ENCODE assay signal across 1 cellular context in the genomic region with DNA sequence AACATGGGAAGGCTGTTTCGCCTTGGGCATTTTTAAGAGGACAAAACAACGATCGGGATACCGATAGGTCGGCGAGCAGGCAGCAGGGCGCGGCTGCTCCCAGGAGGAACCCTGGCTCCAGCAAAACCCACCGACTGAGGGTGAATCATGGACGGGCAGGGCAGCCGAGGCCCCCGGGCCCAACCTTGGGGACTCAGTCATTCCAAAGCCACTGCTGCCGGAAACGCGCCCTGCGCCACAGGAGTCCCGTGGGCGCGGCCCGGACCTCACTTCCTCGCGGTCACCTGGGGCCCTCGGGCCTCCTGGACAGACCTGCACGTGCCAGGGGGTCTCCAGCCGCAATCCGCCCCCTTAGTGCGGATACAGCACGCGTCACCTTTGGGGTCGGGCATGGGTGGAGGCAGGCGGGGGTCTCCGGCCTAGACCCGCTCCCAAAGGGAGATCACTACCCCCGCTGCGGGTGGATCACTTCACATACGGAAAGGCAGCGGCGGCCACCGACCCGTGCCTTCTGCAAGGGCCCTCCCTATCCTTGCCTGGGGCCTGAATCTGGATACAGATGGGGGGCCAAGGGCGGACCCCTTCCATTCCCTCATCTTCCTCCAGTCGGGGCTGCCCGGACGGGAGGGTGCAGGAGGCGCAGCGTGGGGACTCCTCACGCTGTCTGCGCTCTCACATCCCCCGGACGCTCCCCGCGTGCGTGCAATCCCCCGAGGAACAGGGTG.
TF ChIP-seq lines count a peak whose summit lies in the region.

No MANE protein-coding gene starts in this region.

TF ChIP-seq in HepG2, 621 proteins besides CTCF, POLR2A, EP300 and RAD21 (continued from another document and continues in another):
- TF ChIP-seq, protein P1, sequence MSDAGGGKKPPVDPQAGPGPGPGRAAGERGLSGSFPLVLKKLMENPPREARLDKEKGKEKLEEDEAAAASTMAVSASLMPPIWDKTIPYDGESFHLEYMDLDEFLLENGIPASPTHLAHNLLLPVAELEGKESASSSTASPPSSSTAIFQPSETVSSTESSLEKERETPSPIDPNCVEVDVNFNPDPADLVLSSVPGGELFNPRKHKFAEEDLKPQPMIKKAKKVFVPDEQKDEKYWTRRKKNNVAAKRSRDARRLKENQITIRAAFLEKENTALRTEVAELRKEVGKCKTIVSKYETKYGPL (CRISPR knock-in tag; IDR thresholded peaks at IDR 0.05), result no peak
- TF ChIP-seq ZNF329 (CRISPR knock-in tag; IDR thresholded peaks at IDR 0.05; ENCODE audit: low read depth), result no peak
- TF ChIP-seq TBP (CRISPR knock-in tag; IDR thresholded peaks at IDR 0.05), result no peak
- no peak for TF ChIP-seq HOXA7 (CRISPR knock-in tag; IDR thresholded peaks at IDR 0.05)
- TF ChIP-seq ZNF441 (CRISPR knock-in tag; IDR thresholded peaks at IDR 0.05; ENCODE audit: borderline replicate concordance), result no peak
- TF ChIP-seq ZNF883 (CRISPR knock-in tag; IDR thresholded peaks at IDR 0.05; ENCODE audit: not compliant biosample characterization), result peak; percentile 20
- TF ChIP-seq, protein P2, sequence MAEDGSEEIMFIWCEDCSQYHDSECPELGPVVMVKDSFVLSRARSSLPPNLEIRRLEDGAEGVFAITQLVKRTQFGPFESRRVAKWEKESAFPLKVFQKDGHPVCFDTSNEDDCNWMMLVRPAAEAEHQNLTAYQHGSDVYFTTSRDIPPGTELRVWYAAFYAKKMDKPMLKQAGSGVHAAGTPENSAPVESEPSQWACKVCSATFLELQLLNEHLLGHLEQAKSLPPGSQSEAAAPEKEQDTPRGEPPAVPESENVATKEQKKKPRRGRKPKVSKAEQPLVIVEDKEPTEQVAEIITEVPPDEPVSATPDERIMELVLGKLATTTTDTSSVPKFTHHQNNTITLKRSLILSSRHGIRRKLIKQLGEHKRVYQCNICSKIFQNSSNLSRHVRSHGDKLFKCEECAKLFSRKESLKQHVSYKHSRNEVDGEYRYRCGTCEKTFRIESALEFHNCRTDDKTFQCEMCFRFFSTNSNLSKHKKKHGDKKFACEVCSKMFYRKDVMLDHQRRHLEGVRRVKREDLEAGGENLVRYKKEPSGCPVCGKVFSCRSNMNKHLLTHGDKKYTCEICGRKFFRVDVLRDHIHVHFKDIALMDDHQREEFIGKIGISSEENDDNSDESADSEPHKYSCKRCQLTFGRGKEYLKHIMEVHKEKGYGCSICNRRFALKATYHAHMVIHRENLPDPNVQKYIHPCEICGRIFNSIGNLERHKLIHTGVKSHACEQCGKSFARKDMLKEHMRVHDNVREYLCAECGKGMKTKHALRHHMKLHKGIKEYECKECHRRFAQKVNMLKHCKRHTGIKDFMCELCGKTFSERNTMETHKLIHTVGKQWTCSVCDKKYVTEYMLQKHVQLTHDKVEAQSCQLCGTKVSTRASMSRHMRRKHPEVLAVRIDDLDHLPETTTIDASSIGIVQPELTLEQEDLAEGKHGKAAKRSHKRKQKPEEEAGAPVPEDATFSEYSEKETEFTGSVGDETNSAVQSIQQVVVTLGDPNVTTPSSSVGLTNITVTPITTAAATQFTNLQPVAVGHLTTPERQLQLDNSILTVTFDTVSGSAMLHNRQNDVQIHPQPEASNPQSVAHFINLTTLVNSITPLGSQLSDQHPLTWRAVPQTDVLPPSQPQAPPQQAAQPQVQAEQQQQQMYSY (CRISPR knock-in tag; IDR thresholded peaks at IDR 0.05), result no peak
- TF ChIP-seq ISL2 (CRISPR knock-in tag; IDR thresholded peaks at IDR 0.05), result no peak; the same call in 1 of the 2 replicates
- TF ChIP-seq, protein P3, sequence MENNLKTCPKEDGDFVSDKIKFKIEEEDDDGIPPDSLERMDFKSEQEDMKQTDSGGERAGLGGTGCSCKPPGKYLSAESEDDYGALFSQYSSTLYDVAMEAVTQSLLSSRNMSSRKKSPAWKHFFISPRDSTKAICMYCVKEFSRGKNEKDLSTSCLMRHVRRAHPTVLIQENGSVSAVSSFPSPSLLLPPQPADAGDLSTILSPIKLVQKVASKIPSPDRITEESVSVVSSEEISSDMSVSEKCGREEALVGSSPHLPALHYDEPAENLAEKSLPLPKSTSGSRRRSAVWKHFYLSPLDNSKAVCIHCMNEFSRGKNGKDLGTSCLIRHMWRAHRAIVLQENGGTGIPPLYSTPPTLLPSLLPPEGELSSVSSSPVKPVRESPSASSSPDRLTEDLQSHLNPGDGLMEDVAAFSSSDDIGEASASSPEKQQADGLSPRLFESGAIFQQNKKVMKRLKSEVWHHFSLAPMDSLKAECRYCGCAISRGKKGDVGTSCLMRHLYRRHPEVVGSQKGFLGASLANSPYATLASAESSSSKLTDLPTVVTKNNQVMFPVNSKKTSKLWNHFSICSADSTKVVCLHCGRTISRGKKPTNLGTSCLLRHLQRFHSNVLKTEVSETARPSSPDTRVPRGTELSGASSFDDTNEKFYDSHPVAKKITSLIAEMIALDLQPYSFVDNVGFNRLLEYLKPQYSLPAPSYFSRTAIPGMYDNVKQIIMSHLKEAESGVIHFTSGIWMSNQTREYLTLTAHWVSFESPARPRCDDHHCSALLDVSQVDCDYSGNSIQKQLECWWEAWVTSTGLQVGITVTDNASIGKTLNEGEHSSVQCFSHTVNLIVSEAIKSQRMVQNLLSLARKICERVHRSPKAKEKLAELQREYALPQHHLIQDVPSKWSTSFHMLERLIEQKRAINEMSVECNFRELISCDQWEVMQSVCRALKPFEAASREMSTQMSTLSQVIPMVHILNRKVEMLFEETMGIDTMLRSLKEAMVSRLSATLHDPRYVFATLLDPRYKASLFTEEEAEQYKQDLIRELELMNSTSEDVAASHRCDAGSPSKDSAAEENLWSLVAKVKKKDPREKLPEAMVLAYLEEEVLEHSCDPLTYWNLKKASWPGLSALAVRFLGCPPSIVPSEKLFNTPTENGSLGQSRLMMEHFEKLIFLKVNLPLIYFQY (CRISPR knock-in tag; IDR thresholded peaks at IDR 0.05; ENCODE audit: borderline replicate concordance), result no peak
- TF ChIP-seq, protein P4, sequence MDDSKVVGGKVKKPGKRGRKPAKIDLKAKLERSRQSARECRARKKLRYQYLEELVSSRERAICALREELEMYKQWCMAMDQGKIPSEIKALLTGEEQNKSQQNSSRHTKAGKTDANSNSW (CRISPR knock-in tag; IDR thresholded peaks at IDR 0.05; ENCODE audit: borderline replicate concordance), result no peak
- TF ChIP-seq ZNF232 (CRISPR knock-in tag; IDR thresholded peaks at IDR 0.05; ENCODE audit: borderline replicate concordance), result peak; percentile 80; the same call in 1 of the 2 replicates
- no peak for TF ChIP-seq HOXD1 (CRISPR knock-in tag; IDR thresholded peaks at IDR 0.05)
- TF ChIP-seq HNF4G (IDR thresholded peaks at IDR 0.05; ENCODE audit: borderline replicate concordance, low read depth, low read length), result no peak
- no peak for TF ChIP-seq HNF4G (CRISPR knock-in tag; IDR thresholded peaks at IDR 0.05; ENCODE audit: borderline replicate concordance, low read depth)
- TF ChIP-seq RARA (CRISPR knock-in tag; IDR thresholded peaks at IDR 0.05), result no peak
- peak; percentile 70; the same call in 1 of the 2 replicates for TF ChIP-seq ZNF501 (CRISPR knock-in tag; IDR thresholded peaks at IDR 0.05)
- TF ChIP-seq ZNF446 (CRISPR knock-in tag; IDR thresholded peaks at IDR 0.05), result no peak
- TF ChIP-seq EED (CRISPR knock-in tag; IDR thresholded peaks at IDR 0.05), result no peak
- no peak; the same call in 1 of the 2 replicates for TF ChIP-seq KDM4B (CRISPR knock-in tag; IDR thresholded peaks at IDR 0.05)
- TF ChIP-seq, protein P5, sequence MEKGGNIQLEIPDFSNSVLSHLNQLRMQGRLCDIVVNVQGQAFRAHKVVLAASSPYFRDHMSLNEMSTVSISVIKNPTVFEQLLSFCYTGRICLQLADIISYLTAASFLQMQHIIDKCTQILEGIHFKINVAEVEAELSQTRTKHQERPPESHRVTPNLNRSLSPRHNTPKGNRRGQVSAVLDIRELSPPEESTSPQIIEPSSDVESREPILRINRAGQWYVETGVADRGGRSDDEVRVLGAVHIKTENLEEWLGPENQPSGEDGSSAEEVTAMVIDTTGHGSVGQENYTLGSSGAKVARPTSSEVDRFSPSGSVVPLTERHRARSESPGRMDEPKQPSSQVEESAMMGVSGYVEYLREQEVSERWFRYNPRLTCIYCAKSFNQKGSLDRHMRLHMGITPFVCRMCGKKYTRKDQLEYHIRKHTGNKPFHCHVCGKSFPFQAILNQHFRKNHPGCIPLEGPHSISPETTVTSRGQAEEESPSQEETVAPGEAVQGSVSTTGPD (CRISPR knock-in tag; IDR thresholded peaks at IDR 0.05), result 0 out of 2 replicates have a peak, but pooled peaks have one; percentile 22
- no peak for TF ChIP-seq PPARG (CRISPR knock-in tag; conservative IDR thresholded peaks at IDR 0.05)
- TF ChIP-seq ZNF605 (CRISPR knock-in tag; IDR thresholded peaks at IDR 0.05), result no peak
- TF ChIP-seq ZNF12 (CRISPR knock-in tag; IDR thresholded peaks at IDR 0.05), result no peak; the same call in 1 of the 2 replicates
- TF ChIP-seq ZNF878 (CRISPR knock-in tag; IDR thresholded peaks at IDR 0.05), result no peak
- TF ChIP-seq, protein P6, sequence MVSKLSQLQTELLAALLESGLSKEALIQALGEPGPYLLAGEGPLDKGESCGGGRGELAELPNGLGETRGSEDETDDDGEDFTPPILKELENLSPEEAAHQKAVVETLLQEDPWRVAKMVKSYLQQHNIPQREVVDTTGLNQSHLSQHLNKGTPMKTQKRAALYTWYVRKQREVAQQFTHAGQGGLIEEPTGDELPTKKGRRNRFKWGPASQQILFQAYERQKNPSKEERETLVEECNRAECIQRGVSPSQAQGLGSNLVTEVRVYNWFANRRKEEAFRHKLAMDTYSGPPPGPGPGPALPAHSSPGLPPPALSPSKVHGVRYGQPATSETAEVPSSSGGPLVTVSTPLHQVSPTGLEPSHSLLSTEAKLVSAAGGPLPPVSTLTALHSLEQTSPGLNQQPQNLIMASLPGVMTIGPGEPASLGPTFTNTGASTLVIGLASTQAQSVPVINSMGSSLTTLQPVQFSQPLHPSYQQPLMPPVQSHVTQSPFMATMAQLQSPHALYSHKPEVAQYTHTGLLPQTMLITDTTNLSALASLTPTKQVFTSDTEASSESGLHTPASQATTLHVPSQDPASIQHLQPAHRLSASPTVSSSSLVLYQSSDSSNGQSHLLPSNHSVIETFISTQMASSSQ (IDR thresholded peaks at IDR 0.05; ENCODE audit: low read depth), result no peak
- TF ChIP-seq, protein P6 (CRISPR knock-in tag; IDR thresholded peaks at IDR 0.05; ENCODE audit: borderline replicate concordance), result no peak
- no peak for TF ChIP-seq ZSCAN20 (CRISPR knock-in tag; IDR thresholded peaks at IDR 0.05; ENCODE audit: borderline replicate concordance)
- TF ChIP-seq ZNF724P (CRISPR knock-in tag; IDR thresholded peaks at IDR 0.05; ENCODE audit: borderline replicate concordance), result no peak
- TF ChIP-seq PHF21A (CRISPR knock-in tag; IDR thresholded peaks at IDR 0.05), result no peak
- no peak for TF ChIP-seq REL (CRISPR knock-in tag; conservative IDR thresholded peaks at IDR 0.05)
- no peak for TF ChIP-seq MAZ (IDR thresholded peaks at IDR 0.05; ENCODE audit: borderline replicate concordance, low read depth, low read length)
- no peak for TF ChIP-seq MAZ (CRISPR knock-in tag; IDR thresholded peaks at IDR 0.05; ENCODE audit: low read depth)
- TF ChIP-seq ZEB1 (IDR thresholded peaks at IDR 0.05; ENCODE audit: insufficient replicate concordance, low read depth), result no peak
- TF ChIP-seq, protein P7, sequence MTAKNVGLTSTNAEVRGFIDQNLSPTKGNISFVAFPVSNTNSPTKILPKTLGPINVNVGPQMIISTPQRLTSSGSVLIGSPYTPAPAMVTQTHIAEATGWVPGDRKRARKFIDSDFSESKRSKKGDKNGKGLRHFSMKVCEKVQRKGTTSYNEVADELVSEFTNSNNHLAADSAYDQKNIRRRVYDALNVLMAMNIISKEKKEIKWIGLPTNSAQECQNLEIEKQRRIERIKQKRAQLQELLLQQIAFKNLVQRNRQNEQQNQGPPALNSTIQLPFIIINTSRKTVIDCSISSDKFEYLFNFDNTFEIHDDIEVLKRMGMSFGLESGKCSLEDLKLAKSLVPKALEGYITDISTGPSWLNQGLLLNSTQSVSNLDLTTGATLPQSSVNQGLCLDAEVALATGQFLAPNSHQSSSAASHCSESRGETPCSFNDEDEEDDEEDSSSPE (CRISPR knock-in tag; IDR thresholded peaks at IDR 0.05), result no peak
- TF ChIP-seq, protein P8, sequence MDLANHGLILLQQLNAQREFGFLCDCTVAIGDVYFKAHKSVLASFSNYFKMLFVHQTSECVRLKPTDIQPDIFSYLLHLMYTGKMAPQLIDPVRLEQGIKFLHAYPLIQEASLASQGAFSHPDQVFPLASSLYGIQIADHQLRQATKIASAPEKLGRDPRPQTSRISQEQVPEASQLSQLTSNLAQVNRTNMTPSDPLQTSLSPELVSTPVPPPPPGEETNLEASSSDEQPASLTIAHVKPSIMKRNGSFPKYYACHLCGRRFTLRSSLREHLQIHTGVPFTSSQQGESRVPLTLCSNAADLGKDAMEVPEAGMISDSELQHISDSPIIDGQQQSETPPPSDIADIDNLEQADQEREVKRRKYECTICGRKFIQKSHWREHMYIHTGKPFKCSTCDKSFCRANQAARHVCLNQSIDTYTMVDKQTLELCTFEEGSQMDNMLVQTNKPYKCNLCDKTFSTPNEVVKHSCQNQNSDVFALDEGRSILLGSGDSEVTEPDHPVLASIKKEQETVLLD (CRISPR knock-in tag; IDR thresholded peaks at IDR 0.05; ENCODE audit: low read depth), result no peak
- TF ChIP-seq, protein P9, sequence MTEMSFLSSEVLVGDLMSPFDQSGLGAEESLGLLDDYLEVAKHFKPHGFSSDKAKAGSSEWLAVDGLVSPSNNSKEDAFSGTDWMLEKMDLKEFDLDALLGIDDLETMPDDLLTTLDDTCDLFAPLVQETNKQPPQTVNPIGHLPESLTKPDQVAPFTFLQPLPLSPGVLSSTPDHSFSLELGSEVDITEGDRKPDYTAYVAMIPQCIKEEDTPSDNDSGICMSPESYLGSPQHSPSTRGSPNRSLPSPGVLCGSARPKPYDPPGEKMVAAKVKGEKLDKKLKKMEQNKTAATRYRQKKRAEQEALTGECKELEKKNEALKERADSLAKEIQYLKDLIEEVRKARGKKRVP (CRISPR knock-in tag; IDR thresholded peaks at IDR 0.05), result no peak
- TF ChIP-seq ONECUT2 (CRISPR knock-in tag; IDR thresholded peaks at IDR 0.05), result peak; percentile 10; the same call in 1 of the 2 replicates
- TF ChIP-seq ZNF124 (CRISPR knock-in tag; IDR thresholded peaks at IDR 0.05), result 0 out of 2 replicates have a peak, but pooled peaks have one; percentile 13
- TF ChIP-seq FOXJ3 (CRISPR knock-in tag; IDR thresholded peaks at IDR 0.05; ENCODE audit: borderline replicate concordance), result no peak
- no peak for TF ChIP-seq ZNF598 (CRISPR knock-in tag; IDR thresholded peaks at IDR 0.05; ENCODE audit: borderline replicate concordance)
